Comparison of ENCODE assay signal across 11 cellular contexts in the genomic region with DNA sequence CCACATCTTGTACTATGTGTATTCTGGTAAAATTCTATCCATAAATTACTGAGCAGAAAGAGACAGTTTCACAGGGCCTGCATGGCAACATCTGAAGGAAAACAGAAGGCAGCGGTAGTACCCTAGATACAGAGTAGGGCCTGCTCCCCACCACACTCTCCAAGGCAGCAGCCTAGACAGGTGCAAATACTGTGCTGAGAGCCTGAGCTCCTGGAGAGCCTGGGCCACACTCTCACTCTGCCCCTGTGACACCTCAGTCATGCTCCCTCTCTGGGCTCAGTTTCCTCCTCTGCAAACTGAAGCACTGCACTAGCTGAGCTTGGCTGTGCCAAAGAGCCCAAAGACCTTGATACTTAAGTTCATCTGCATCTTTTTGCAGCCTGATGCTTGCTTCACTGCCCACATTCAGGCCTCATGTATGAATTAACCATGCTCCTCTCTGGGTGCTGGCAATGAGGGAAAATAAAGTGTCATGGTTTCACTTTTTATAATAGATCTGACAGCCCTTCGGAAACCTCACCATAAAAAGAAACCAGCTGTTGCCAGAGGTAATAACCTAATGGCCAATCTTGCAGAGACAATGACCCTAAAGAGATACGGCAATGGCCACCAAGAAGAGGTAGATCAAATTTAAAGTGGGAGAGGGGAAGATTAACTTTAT.
A peak's percentile ranks its signal among the peaks of the same experiment; 100 is the strongest.
DNase-seq lines count a peak whose midpoint lies in the region; ATAC-seq and TF ChIP-seq lines count a peak whose summit lies in the region.
"Had no signal": no experiment of that assay in that cellular context is flagged by ENCODE, and none has a peak within 500 bp of the region (broad histone marks: within the 10 kb centered on the region; RNA-seq: fewer than 3 reads in every experiment).

No MANE protein-coding gene starts in this region.

- no peak overlapping the region for H3K27ac ChIP-seq in PC-3 (ENCODE audit: low read length)
- H3K27ac ChIP-seq in SJCRH30, result no peak overlapping the region

- H3F3A ChIP-seq in PC-3 (ENCODE audit: low read length, unreplicated experiment), result no peaks in the 10 kb centered on the region

- BruUV-seq in PC-3 (replicated peaks; lab: Mats Ljungman, UMichigan), result no TSS peak

- no peaks in the 10 kb centered on the region for H3K27me3 ChIP-seq in PC-3 (ENCODE audit: low read length)
- H3K27me3 ChIP-seq in SJCRH30, result peaks cover 4% of the 10 kb centered on the region; the same call in 1 of the 2 replicates

- H4K20me1 ChIP-seq in PC-3 (ENCODE audit: low read length), result no peaks in the 10 kb centered on the region

- H3K4me3 ChIP-seq in PC-3 (ENCODE audit: low read length), result no peak overlapping the region
- no peak overlapping the region for H3K4me3 ChIP-seq in SJCRH30

- H3K79me2 ChIP-seq in PC-3 (ENCODE audit: low read length), result 0 out of 2 replicates have a peak, but pooled peaks cover 6% of the 10 kb centered on the region

- CTCF ChIA-PET in PC-3 (lab: Charles Lee), result no interaction called here

- intact Hi-C loops in PC-3 (cut with micrococcal nuclease), result no loop called here

- POLR2A ChIA-PET in PC-3 (lab: Charles Lee; ENCODE audit: unreplicated experiment), result no interaction called here

- H3K4me2 ChIP-seq in PC-3 (ENCODE audit: low read length), result no peak overlapping the region

- H3K4me1 ChIP-seq in PC-3 (ENCODE audit: insufficient read depth, low read length) (peaks cover 21% of the 10 kb centered on the region), SJCRH30 (peaks cover 11% of the 10 kb centered on the region)

- no peak overlapping the region for H2AFZ ChIP-seq in PC-3 (ENCODE audit: low read length)

- ATAC-seq in GM19035 (IDR thresholded peaks at IDR 0.05; ENCODE audit: unreplicated experiment) (peak; percentile 64), HG02798 (IDR thresholded peaks at IDR 0.05; ENCODE audit: poor library complexity, unreplicated experiment) (peak; percentile 78), PC-3 (no peak)

- no peak overlapping the region for H3K9ac ChIP-seq in PC-3 (ENCODE audit: low read length)

- no peaks in the 10 kb centered on the region for H3K9me2 ChIP-seq in PC-3 (replicated peaks; ENCODE audit: low read length)

- H3K9me3 ChIP-seq in PC-3 (ENCODE audit: low read length) (no peaks in the 10 kb centered on the region), SJCRH30 (replicated peaks) (no peaks in the 10 kb centered on the region)

- peak; percentile 87 for DNase-seq in DMS79 (lab: John Stamatoyannopoulos, UW)
- peak; percentile 39 to 51 for DNase-seq in NCI-H187 (lab: John Stamatoyannopoulos, UW)
- no peak for DNase-seq in PC-3
- no peak for DNase-seq in NCI-H2081 treated with DMSO at 0.1 percent for 48 hours (lab: John Stamatoyannopoulos, UW)
- DNase-seq in SJCRH30, result no peak
- DNase-seq in midbrain (lab: John Stamatoyannopoulos, UW), result no peak
- DNase-seq: glutamatergic neuron, naive B cell, NCI-H146 had no signal

- no peaks in the 10 kb centered on the region for H3K36me3 ChIP-seq in PC-3 (ENCODE audit: low read depth, low read length)
- H3K36me3 ChIP-seq in SJCRH30, result no peaks in the 10 kb centered on the region

- TF ChIP-seq CTCF in PC-3 (conservative IDR thresholded peaks at IDR 0.05; ENCODE audit: low read depth, low read length), result no peak

Comparison
In these comparisons a context has a peak if more than half of its experiments do, and no peak if none do; other contexts are left out.
1. DNase-seq: peak in DMS79 (single experiment) and NCI-H187 (2 of 2); none in PC-3 (single experiment), NCI-H2081 treated with DMSO at 0.1 percent for 48 hours (single experiment), SJCRH30 (0 of 2) and midbrain (single experiment).